11 cellular contexts compared by ENCODE assay signal in the genomic region with DNA sequence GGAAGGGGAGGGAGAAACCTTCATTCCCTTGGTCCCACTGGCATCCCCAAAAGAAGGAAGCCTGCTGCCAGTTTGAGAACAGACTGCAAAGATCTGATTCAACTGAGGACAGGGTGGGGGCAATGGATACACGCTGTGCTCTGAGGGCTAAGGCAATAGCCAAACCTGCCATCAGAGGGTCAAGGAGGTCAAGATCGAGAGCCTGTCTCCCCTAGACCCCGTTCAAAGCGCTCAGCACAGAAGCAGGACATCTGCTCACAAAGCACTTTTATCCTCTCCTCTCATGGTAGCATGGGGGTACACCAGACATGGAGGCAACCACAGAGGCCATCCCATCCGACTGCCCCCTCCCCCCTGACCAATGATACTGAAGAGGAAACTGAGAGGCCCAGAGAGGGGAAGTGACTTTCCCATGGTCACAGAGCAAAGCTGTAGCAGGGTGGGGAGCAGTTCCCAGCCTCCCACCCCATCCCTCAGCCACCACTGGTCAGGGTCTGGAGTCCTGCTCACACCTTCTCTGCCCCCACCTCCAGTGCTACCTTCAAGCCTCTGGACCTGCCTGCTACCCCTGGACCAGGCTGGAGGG. TPM values are rescaled to one million over a fixed set of nuclear protein-coding genes. Genes with fewer than 3 reads are reported as not detected.
DNase-seq lines count a peak whose midpoint lies in the region; ATAC-seq and TF ChIP-seq lines count a peak whose summit lies in the region.
"Had no signal": no experiment of that assay in that cellular context is flagged by ENCODE, and none has a peak within 500 bp of the region (broad histone marks: within the 10 kb centered on the region; RNA-seq: fewer than 3 reads in every experiment).

No MANE protein-coding gene starts in this region.

- CTCF ChIA-PET in CD8-positive, alpha-beta memory T cell (lab: Charles Lee) = interaction anchor here (0.7 to 2.6 kb wide), 2 partner anchors 11 to 13 kb away, joined by 6 to 15 read pairs; partner anchors contain the start of gene POU2F2
- CTCF ChIA-PET in naive thymus-derived CD4-positive, alpha-beta T cell (lab: Charles Lee) = interaction anchor here (2.6 kb wide), 1 partner anchor 12 kb away, joined by 19 read pairs; no protein-coding TSS in a partner anchor

- no peaks in the 10 kb centered on the region for H3K9me3 Mint-ChIP-seq in CD8-positive, alpha-beta memory T cell
- H3K9me3 Mint-ChIP-seq in HFFc6 = no peaks in the 10 kb centered on the region
- H3K9me3 Mint-ChIP-seq in activated naive CD4-positive, alpha-beta T cell treated with anti-CD3 and anti-CD28 coated beads, Interleukin-2, amount 50 U/mL, for 72 hours = no peaks in the 10 kb centered on the region
- no peaks in the 10 kb centered on the region for H3K9me3 Mint-ChIP-seq in naive thymus-derived CD4-positive, alpha-beta T cell

- ATAC-seq in activated naive CD4-positive, alpha-beta T cell treated with anti-CD3 and anti-CD28 coated beads, Interleukin-2, amount 50 U/mL, for 72 hours = peak in 1 of 2 donors; percentile 1
- ATAC-seq in naive thymus-derived CD4-positive, alpha-beta T cell = peak; percentile 37

- intact Hi-C loops in naive thymus-derived CD4-positive, alpha-beta T cell (cut with micrococcal nuclease) = loop anchor here (1.0 kb wide), 2 partner anchors 11 to 13 kb away; partner anchors contain the start of gene POU2F2 (in 1 of the 2)

- peak overlapping the region in 6 of 7 donors; percentile 19 to 81 (median 63) for H3K4me3 Mint-ChIP-seq in CD8-positive, alpha-beta memory T cell
- H3K4me3 Mint-ChIP-seq in HFFc6 = peak overlapping the region; percentile 75; the same call in 1 of the 2 replicates
- H3K4me3 Mint-ChIP-seq in naive thymus-derived CD4-positive, alpha-beta T cell = peak overlapping the region; percentile 4 to 90 (median 69)

- peaks cover 0 to 41% (median 4%) of the 10 kb centered on the region in 3 donors for H3K36me3 Mint-ChIP-seq in CD8-positive, alpha-beta memory T cell
- H3K36me3 Mint-ChIP-seq in HFFc6 (ENCODE audit: low read depth) = peaks cover 16% of the 10 kb centered on the region
- H3K36me3 Mint-ChIP-seq in activated naive CD4-positive, alpha-beta T cell treated with anti-CD3 and anti-CD28 coated beads, Interleukin-2, amount 50 U/mL, for 72 hours = peaks cover 0 to 26% of the 10 kb centered on the region in 2 donors
- H3K36me3 Mint-ChIP-seq in naive thymus-derived CD4-positive, alpha-beta T cell = peaks cover 0 to 36% (median 7%) of the 10 kb centered on the region in 5 donors

- no peak overlapping the region for H3K4me3 ChIP-seq in CD8-positive, alpha-beta memory T cell (ENCODE audit: low read length)
- no peak overlapping the region for H3K4me3 ChIP-seq in naive thymus-derived CD4-positive, alpha-beta T cell (ENCODE audit: low read length)
- H3K4me3 ChIP-seq in SJCRH30 = no peak overlapping the region

- peaks cover 48% of the 10 kb centered on the region for H3K4me1 ChIP-seq in CD8-positive, alpha-beta memory T cell (ENCODE audit: insufficient read depth, low read length)
- peaks cover 31 to 44% of the 10 kb centered on the region in 2 donors for H3K4me1 ChIP-seq in naive thymus-derived CD4-positive, alpha-beta T cell (ENCODE audit: control insufficient read depth in 2 of 2, insufficient read depth in 2 of 2, low read length in 2 of 2)
- H3K4me1 ChIP-seq in SJCRH30 = peaks cover 6% of the 10 kb centered on the region; the same call in 1 of the 2 replicates

- H3K27ac ChIP-seq in CD8-positive, alpha-beta memory T cell (ENCODE audit: low read depth, low read length) = peak overlapping the region; percentile 64
- H3K27ac ChIP-seq in naive thymus-derived CD4-positive, alpha-beta T cell (ENCODE audit: low read depth, low read length) = peak overlapping the region; percentile 77
- no peak overlapping the region for H3K27ac ChIP-seq in SJCRH30

- peaks cover 3% of the 10 kb centered on the region for H3K36me3 ChIP-seq in CD8-positive, alpha-beta memory T cell (ENCODE audit: insufficient read depth, low read length)
- H3K36me3 ChIP-seq in naive thymus-derived CD4-positive, alpha-beta T cell (ENCODE audit: control insufficient read depth in 2 of 3, insufficient read depth in 3 of 3, low read length in 3 of 3) = peaks cover 0 to 15% (median 4%) of the 10 kb centered on the region in 3 experiments
- H3K36me3 ChIP-seq in SJCRH30 = no peaks in the 10 kb centered on the region

- no peak for TF ChIP-seq CTCF in HFFc6 (IDR thresholded peaks at IDR 0.05)

- no peaks in the 10 kb centered on the region for H3K9me3 ChIP-seq in CD8-positive, alpha-beta memory T cell (ENCODE audit: low read length)
- H3K9me3 ChIP-seq in naive thymus-derived CD4-positive, alpha-beta T cell (ENCODE audit: control insufficient read depth in 2 of 3, low read length in 3 of 3) = no peaks in the 10 kb centered on the region
- peaks cover 4% of the 10 kb centered on the region; the same call in 1 of the 2 replicates for H3K9me3 ChIP-seq in SJCRH30 (replicated peaks)

- H3K27me3 ChIP-seq in CD8-positive, alpha-beta memory T cell (ENCODE audit: insufficient read depth, low read length, poor library complexity, severe bottlenecking) = no peaks in the 10 kb centered on the region
- no peaks in the 10 kb centered on the region for H3K27me3 ChIP-seq in naive thymus-derived CD4-positive, alpha-beta T cell (ENCODE audit: control insufficient read depth in 2 of 2, insufficient read depth in 2 of 2, low read length in 2 of 2)
- no peaks in the 10 kb centered on the region; the same call in 1 of the 2 replicates for H3K27me3 ChIP-seq in SJCRH30

- H3K27me3 Mint-ChIP-seq in CD8-positive, alpha-beta memory T cell = no peaks in the 10 kb centered on the region
- no peaks in the 10 kb centered on the region for H3K27me3 Mint-ChIP-seq in HFFc6 (ENCODE audit: insufficient read depth)
- H3K27me3 Mint-ChIP-seq in naive thymus-derived CD4-positive, alpha-beta T cell = no peaks in the 10 kb centered on the region

- POLR2A ChIA-PET in CD8-positive, alpha-beta memory T cell (lab: Charles Lee) = interaction anchor here (1.7 kb wide), 1 partner anchor 11 kb away, joined by 5 read pairs; the partner anchor contains the start of gene POU2F2
- POLR2A ChIA-PET in naive thymus-derived CD4-positive, alpha-beta T cell (lab: Charles Lee) = interaction anchor here (0.7 to 1.3 kb wide), 4 partner anchors 8 to 1543 kb away, joined by 3 to 5 read pairs (median 4); partner anchors contain the start of gene ZNF526

- peak overlapping the region; percentile 86 to 98 (median 95) for H3K27ac Mint-ChIP-seq in CD8-positive, alpha-beta memory T cell
- peak overlapping the region; percentile 74 for H3K27ac Mint-ChIP-seq in HFFc6
- peak overlapping the region; percentile 89 to 92 for H3K27ac Mint-ChIP-seq in activated naive CD4-positive, alpha-beta T cell treated with anti-CD3 and anti-CD28 coated beads, Interleukin-2, amount 50 U/mL, for 72 hours
- peak overlapping the region; percentile 78 to 98 (median 93) for H3K27ac Mint-ChIP-seq in naive thymus-derived CD4-positive, alpha-beta T cell

- no peak for DNase-seq in CD8-positive, alpha-beta memory T cell
- DNase-seq in HFFc6 = no peak
- no peak for DNase-seq in activated naive CD4-positive, alpha-beta T cell treated with anti-CD3 and anti-CD28 coated beads, Interleukin-2, amount 50 U/mL, for 72 hours (ENCODE audit: low spot score in 2 of 2)
- DNase-seq in naive thymus-derived CD4-positive, alpha-beta T cell = no peak
- DNase-seq in SHP77 (lab: John Stamatoyannopoulos, UW) = no peak
- DNase-seq in SJCRH30 = no peak
- no peak for DNase-seq in inferior parietal cortex (ENCODE audit: extremely low spot score)
- DNase-seq: NCI-H2029 had no signal

- peaks cover 48 to 59% (median 51%) of the 10 kb centered on the region in 3 donors for H3K4me1 Mint-ChIP-seq in CD8-positive, alpha-beta memory T cell
- H3K4me1 Mint-ChIP-seq in HFFc6 (ENCODE audit: low read depth) = peaks cover 56% of the 10 kb centered on the region
- peaks cover 30 to 65% (median 54%) of the 10 kb centered on the region in 7 donors for H3K4me1 Mint-ChIP-seq in naive thymus-derived CD4-positive, alpha-beta T cell

RNA-seq across cellular contexts. Expression of gene POU2F2, which starts 11.1 kb away (rescaled TPM):
- total RNA-seq in CD8-positive, alpha-beta memory T cell = 10 to 100 TPM; 46.7 to 47.9 TPM
- polyA plus RNA-seq in CD8-positive, alpha-beta memory T cell = 8.5 TPM
- total RNA-seq in HFFc6 (2021; fragmentation: NEBNext Ultra II Directional; extraction: Animal tissue kit (Norgen Biotek cat#: 25700)) = 10 to 100 TPM in 1 of 6 experiments, 1 to 10 TPM in 5; 6.4 to 11.0 (median 7.8) TPM
- 10 to 100 TPM; 34.2 to 39.6 TPM for total RNA-seq in activated naive CD4-positive, alpha-beta T cell treated with anti-CD3 and anti-CD28 coated beads, Interleukin-2, amount 50 U/mL, for 72 hours
- 10 to 100 TPM; 31.5 to 91.3 (median 73.4) TPM for total RNA-seq in naive thymus-derived CD4-positive, alpha-beta T cell
- polyA plus RNA-seq in naive thymus-derived CD4-positive, alpha-beta T cell = 1 to 10 TPM; 2.2 to 7.6 TPM
- 0.10 and 0.16 TPM in 2 replicates for total RNA-seq in SJCRH30 (2014; rRNA removed; shearing (Covaris generic))
- total RNA-seq: G401 had no signal

RNA-seq across cellular contexts. Expression of gene ZNF574, which starts 45.2 kb away (rescaled TPM):
- total RNA-seq in CD8-positive, alpha-beta memory T cell = 10 to 100 TPM; 18.8 to 21.9 TPM
- 24.9 TPM for polyA plus RNA-seq in CD8-positive, alpha-beta memory T cell
- 10 to 100 TPM; 14.0 to 16.5 (median 15.1) TPM for total RNA-seq in HFFc6 (2021; fragmentation: NEBNext Ultra II Directional; extraction: Animal tissue kit (Norgen Biotek cat#: 25700))
- 10 to 100 TPM; 12.5 to 13.9 TPM for total RNA-seq in activated naive CD4-positive, alpha-beta T cell treated with anti-CD3 and anti-CD28 coated beads, Interleukin-2, amount 50 U/mL, for 72 hours
- total RNA-seq in naive thymus-derived CD4-positive, alpha-beta T cell = 10 to 100 TPM; 17.6 to 26.7 (median 20.9) TPM
- 10 to 100 TPM; 11.2 to 32.8 TPM for polyA plus RNA-seq in naive thymus-derived CD4-positive, alpha-beta T cell
- total RNA-seq in SJCRH30 (2014; rRNA removed; shearing (Covaris generic)) = 31.1 and 31.5 TPM in 2 replicates

RNA-seq across cellular contexts. Expression of gene GRIK5, which starts 51.1 kb away (rescaled TPM):
- total RNA-seq in CD8-positive, alpha-beta memory T cell = under 1 TPM; 0.31 to 0.39 TPM
- polyA plus RNA-seq in CD8-positive, alpha-beta memory T cell = not detected
- total RNA-seq in HFFc6 (2021; fragmentation: NEBNext Ultra II Directional; extraction: Animal tissue kit (Norgen Biotek cat#: 25700)) = under 1 TPM in 5 of 6 experiments, not detected in 1; 0.07 to 0.19 (median 0.13) TPM
- 1 to 10 TPM; 3.5 to 4.0 TPM for total RNA-seq in activated naive CD4-positive, alpha-beta T cell treated with anti-CD3 and anti-CD28 coated beads, Interleukin-2, amount 50 U/mL, for 72 hours
- 1 to 10 TPM in 2 of 5 experiments, under 1 TPM in 3; 0.57 to 3.5 (median 0.86) TPM for total RNA-seq in naive thymus-derived CD4-positive, alpha-beta T cell
- under 1 TPM in 1 of 2 donors, not detected in 1; 0.09 TPM for polyA plus RNA-seq in naive thymus-derived CD4-positive, alpha-beta T cell
- total RNA-seq in SJCRH30 (2014; rRNA removed; shearing (Covaris generic)) = 10.3 and 10.5 TPM in 2 replicates
- total RNA-seq: fibroblast of villous mesenchyme, lung microvascular endothelial cell had no signal
